Comparison of ENCODE assay signal across 1 cellular context in the genomic region with DNA sequence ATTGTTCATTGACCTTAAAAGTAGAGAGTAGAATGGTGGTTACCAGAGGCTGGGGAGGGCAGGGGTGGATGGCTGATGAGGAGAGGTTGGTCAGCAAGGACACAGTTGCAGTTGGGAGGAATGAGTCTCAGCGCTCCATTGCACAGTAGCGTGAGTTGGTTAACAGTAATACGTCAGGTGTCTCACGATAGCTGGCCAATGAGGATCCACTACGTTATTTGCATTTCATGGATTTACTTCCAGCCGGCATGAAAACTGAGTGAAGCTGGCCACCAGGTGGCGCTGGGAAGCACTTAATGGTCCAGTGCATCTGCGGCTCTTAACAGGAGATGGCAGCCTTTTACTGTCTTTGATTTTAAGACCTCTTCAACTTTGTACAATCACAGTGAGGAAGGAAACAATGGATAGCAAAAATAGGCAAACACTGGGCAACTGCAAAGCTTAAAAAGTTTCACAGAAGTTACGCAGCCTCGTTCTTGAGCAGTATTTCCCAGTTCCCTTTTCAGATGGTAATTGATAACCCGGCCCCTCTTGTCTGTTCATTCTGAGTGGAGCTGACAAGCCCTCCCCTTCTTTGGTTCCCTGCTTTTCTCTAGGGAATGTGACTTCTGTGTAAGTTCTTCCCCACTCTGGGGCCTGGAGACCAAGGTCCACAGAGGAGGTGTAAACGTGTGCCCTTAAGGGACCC.
TF ChIP-seq lines count a peak whose summit lies in the region.

No MANE protein-coding gene starts in this region.

TF ChIP-seq in HepG2, 621 proteins besides CTCF, POLR2A, EP300 and RAD21 (continued from another document and continues in another):
- TF ChIP-seq, protein P1, sequence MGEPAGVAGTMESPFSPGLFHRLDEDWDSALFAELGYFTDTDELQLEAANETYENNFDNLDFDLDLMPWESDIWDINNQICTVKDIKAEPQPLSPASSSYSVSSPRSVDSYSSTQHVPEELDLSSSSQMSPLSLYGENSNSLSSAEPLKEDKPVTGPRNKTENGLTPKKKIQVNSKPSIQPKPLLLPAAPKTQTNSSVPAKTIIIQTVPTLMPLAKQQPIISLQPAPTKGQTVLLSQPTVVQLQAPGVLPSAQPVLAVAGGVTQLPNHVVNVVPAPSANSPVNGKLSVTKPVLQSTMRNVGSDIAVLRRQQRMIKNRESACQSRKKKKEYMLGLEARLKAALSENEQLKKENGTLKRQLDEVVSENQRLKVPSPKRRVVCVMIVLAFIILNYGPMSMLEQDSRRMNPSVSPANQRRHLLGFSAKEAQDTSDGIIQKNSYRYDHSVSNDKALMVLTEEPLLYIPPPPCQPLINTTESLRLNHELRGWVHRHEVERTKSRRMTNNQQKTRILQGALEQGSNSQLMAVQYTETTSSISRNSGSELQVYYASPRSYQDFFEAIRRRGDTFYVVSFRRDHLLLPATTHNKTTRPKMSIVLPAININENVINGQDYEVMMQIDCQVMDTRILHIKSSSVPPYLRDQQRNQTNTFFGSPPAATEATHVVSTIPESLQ (CRISPR knock-in tag; conservative IDR thresholded peaks at IDR 0.05): 0 out of 2 replicates have a peak, but pooled peaks have one; percentile 32
- TF ChIP-seq, protein P2, sequence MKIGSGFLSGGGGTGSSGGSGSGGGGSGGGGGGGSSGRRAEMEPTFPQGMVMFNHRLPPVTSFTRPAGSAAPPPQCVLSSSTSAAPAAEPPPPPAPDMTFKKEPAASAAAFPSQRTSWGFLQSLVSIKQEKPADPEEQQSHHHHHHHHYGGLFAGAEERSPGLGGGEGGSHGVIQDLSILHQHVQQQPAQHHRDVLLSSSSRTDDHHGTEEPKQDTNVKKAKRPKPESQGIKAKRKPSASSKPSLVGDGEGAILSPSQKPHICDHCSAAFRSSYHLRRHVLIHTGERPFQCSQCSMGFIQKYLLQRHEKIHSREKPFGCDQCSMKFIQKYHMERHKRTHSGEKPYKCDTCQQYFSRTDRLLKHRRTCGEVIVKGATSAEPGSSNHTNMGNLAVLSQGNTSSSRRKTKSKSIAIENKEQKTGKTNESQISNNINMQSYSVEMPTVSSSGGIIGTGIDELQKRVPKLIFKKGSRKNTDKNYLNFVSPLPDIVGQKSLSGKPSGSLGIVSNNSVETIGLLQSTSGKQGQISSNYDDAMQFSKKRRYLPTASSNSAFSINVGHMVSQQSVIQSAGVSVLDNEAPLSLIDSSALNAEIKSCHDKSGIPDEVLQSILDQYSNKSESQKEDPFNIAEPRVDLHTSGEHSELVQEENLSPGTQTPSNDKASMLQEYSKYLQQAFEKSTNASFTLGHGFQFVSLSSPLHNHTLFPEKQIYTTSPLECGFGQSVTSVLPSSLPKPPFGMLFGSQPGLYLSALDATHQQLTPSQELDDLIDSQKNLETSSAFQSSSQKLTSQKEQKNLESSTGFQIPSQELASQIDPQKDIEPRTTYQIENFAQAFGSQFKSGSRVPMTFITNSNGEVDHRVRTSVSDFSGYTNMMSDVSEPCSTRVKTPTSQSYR (CRISPR knock-in tag; IDR thresholded peaks at IDR 0.05; ENCODE audit: borderline replicate concordance): no peak; the same call in 1 of the 2 replicates
- TF ChIP-seq ZNF850 (CRISPR knock-in tag; conservative IDR thresholded peaks at IDR 0.05) (0 out of 2 replicates have a peak, but pooled peaks have one; percentile 52), ZNF234 (CRISPR knock-in tag; conservative IDR thresholded peaks at IDR 0.05) (0 out of 2 replicates have a peak, but pooled peaks have one; percentile 15), PHF5A (CRISPR knock-in tag; IDR thresholded peaks at IDR 0.05; ENCODE audit: low read depth, unreplicated experiment) (peak; percentile 63), GATAD1 (CRISPR knock-in tag; IDR thresholded peaks at IDR 0.05) (0 out of 2 replicates have a peak, but pooled peaks have one; percentile 36), GATAD2A (CRISPR knock-in tag; IDR thresholded peaks at IDR 0.05) (peak; percentile 81), ZMAT3 (CRISPR knock-in tag; conservative IDR thresholded peaks at IDR 0.05) (no peak), SRSF1 (optimal IDR thresholded peaks at IDR 0.05; ENCODE audit: low read depth, low read length) (no peak), NR2F6 (IDR thresholded peaks at IDR 0.05) (no peak), NR2F6 (CRISPR knock-in tag; IDR thresholded peaks at IDR 0.05) (peak; percentile 58; the same call in 1 of the 2 replicates), SMC3 (IDR thresholded peaks at IDR 0.05; ENCODE audit: low read length) (peak; percentile 100), FOXA3 (CRISPR knock-in tag; IDR thresholded peaks at IDR 0.05) (peak; percentile 53), YY1 (IDR thresholded peaks at IDR 0.05; ENCODE audit: insufficient read depth, insufficient replicate concordance, low read depth, low read length) (peak; percentile 69), ZNF510 (CRISPR knock-in tag; IDR thresholded peaks at IDR 0.05; ENCODE audit: low read depth) (0 out of 2 replicates have a peak, but pooled peaks have one; percentile 38), MTA3 (CRISPR knock-in tag; IDR thresholded peaks at IDR 0.05) (no peak), MIXL1 (CRISPR knock-in tag; IDR thresholded peaks at IDR 0.05) (peak; percentile 96), ZNF572 (CRISPR knock-in tag; IDR thresholded peaks at IDR 0.05) (0 out of 2 replicates have a peak, but pooled peaks have one; percentile 50), ZFYVE20 (CRISPR knock-in tag; IDR thresholded peaks at IDR 0.05; ENCODE audit: borderline replicate concordance, low read depth) (no peak), SRSF4 (IDR thresholded peaks at IDR 0.05; ENCODE audit: low read depth, low read length, poor library complexity, severe bottlenecking) (no peak), ZNF256 (CRISPR knock-in tag; conservative IDR thresholded peaks at IDR 0.05) (no peak), ELF3 (CRISPR knock-in tag; IDR thresholded peaks at IDR 0.05) (0 out of 2 replicates have a peak, but pooled peaks have one; percentile 28), RXRB (CRISPR knock-in tag; IDR thresholded peaks at IDR 0.05; ENCODE audit: borderline replicate concordance) (peak; percentile 62; the same call in 1 of the 2 replicates), MIER2 (CRISPR knock-in tag; IDR thresholded peaks at IDR 0.05) (peak; percentile 80), ZNF556 (CRISPR knock-in tag; IDR thresholded peaks at IDR 0.05; ENCODE audit: borderline replicate concordance) (peak; percentile 82; the same call in 1 of the 2 replicates), GLI4 (CRISPR knock-in tag; IDR thresholded peaks at IDR 0.05; ENCODE audit: borderline replicate concordance) (no peak), ARNTL (CRISPR knock-in tag; IDR thresholded peaks at IDR 0.05) (0 out of 2 replicates have a peak, but pooled peaks have one; percentile 21)
- TF ChIP-seq, protein P3, sequence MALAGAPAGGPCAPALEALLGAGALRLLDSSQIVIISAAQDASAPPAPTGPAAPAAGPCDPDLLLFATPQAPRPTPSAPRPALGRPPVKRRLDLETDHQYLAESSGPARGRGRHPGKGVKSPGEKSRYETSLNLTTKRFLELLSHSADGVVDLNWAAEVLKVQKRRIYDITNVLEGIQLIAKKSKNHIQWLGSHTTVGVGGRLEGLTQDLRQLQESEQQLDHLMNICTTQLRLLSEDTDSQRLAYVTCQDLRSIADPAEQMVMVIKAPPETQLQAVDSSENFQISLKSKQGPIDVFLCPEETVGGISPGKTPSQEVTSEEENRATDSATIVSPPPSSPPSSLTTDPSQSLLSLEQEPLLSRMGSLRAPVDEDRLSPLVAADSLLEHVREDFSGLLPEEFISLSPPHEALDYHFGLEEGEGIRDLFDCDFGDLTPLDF (CRISPR knock-in tag; IDR thresholded peaks at IDR 0.05): no peak
- TF ChIP-seq, protein P4, sequence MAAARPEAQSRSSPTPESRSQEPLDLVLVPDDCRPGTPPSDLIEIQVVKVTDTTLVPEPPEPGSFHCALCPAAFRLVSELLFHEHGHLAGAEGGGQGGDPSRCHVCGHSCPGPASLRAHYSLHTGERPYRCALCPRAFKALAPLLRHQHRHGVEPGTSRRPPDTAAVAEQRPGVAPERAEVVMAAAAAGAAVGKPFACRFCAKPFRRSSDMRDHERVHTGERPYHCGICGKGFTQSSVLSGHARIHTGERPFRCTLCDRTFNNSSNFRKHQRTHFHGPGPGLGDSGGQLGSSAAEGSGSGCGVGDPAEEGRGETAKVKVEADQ (CRISPR knock-in tag; IDR thresholded peaks at IDR 0.05; ENCODE audit: borderline replicate concordance): peak; percentile 64; the same call in 1 of the 2 replicates
- TF ChIP-seq, protein P5, sequence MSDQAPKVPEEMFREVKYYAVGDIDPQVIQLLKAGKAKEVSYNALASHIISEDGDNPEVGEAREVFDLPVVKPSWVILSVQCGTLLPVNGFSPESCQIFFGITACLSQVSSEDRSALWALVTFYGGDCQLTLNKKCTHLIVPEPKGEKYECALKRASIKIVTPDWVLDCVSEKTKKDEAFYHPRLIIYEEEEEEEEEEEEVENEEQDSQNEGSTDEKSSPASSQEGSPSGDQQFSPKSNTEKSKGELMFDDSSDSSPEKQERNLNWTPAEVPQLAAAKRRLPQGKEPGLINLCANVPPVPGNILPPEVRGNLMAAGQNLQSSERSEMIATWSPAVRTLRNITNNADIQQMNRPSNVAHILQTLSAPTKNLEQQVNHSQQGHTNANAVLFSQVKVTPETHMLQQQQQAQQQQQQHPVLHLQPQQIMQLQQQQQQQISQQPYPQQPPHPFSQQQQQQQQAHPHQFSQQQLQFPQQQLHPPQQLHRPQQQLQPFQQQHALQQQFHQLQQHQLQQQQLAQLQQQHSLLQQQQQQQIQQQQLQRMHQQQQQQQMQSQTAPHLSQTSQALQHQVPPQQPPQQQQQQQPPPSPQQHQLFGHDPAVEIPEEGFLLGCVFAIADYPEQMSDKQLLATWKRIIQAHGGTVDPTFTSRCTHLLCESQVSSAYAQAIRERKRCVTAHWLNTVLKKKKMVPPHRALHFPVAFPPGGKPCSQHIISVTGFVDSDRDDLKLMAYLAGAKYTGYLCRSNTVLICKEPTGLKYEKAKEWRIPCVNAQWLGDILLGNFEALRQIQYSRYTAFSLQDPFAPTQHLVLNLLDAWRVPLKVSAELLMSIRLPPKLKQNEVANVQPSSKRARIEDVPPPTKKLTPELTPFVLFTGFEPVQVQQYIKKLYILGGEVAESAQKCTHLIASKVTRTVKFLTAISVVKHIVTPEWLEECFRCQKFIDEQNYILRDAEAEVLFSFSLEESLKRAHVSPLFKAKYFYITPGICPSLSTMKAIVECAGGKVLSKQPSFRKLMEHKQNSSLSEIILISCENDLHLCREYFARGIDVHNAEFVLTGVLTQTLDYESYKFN (CRISPR knock-in tag; conservative IDR thresholded peaks at IDR 0.05): peak; percentile 54
- TF ChIP-seq, protein P6, sequence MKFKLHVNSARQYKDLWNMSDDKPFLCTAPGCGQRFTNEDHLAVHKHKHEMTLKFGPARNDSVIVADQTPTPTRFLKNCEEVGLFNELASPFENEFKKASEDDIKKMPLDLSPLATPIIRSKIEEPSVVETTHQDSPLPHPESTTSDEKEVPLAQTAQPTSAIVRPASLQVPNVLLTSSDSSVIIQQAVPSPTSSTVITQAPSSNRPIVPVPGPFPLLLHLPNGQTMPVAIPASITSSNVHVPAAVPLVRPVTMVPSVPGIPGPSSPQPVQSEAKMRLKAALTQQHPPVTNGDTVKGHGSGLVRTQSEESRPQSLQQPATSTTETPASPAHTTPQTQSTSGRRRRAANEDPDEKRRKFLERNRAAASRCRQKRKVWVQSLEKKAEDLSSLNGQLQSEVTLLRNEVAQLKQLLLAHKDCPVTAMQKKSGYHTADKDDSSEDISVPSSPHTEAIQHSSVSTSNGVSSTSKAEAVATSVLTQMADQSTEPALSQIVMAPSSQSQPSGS (CRISPR knock-in tag; IDR thresholded peaks at IDR 0.05): peak; percentile 56; the same call in 1 of the 2 replicates
- TF ChIP-seq, protein P7, sequence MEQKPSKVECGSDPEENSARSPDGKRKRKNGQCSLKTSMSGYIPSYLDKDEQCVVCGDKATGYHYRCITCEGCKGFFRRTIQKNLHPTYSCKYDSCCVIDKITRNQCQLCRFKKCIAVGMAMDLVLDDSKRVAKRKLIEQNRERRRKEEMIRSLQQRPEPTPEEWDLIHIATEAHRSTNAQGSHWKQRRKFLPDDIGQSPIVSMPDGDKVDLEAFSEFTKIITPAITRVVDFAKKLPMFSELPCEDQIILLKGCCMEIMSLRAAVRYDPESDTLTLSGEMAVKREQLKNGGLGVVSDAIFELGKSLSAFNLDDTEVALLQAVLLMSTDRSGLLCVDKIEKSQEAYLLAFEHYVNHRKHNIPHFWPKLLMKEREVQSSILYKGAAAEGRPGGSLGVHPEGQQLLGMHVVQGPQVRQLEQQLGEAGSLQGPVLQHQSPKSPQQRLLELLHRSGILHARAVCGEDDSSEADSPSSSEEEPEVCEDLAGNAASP (CRISPR knock-in tag; IDR thresholded peaks at IDR 0.05; ENCODE audit: borderline replicate concordance): peak; percentile 72; the same call in 1 of the 2 replicates
- TF ChIP-seq, protein P8, sequence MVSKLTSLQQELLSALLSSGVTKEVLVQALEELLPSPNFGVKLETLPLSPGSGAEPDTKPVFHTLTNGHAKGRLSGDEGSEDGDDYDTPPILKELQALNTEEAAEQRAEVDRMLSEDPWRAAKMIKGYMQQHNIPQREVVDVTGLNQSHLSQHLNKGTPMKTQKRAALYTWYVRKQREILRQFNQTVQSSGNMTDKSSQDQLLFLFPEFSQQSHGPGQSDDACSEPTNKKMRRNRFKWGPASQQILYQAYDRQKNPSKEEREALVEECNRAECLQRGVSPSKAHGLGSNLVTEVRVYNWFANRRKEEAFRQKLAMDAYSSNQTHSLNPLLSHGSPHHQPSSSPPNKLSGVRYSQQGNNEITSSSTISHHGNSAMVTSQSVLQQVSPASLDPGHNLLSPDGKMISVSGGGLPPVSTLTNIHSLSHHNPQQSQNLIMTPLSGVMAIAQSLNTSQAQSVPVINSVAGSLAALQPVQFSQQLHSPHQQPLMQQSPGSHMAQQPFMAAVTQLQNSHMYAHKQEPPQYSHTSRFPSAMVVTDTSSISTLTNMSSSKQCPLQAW (CRISPR knock-in tag; IDR thresholded peaks at IDR 0.05): peak; percentile 82
- TF ChIP-seq, protein P9, sequence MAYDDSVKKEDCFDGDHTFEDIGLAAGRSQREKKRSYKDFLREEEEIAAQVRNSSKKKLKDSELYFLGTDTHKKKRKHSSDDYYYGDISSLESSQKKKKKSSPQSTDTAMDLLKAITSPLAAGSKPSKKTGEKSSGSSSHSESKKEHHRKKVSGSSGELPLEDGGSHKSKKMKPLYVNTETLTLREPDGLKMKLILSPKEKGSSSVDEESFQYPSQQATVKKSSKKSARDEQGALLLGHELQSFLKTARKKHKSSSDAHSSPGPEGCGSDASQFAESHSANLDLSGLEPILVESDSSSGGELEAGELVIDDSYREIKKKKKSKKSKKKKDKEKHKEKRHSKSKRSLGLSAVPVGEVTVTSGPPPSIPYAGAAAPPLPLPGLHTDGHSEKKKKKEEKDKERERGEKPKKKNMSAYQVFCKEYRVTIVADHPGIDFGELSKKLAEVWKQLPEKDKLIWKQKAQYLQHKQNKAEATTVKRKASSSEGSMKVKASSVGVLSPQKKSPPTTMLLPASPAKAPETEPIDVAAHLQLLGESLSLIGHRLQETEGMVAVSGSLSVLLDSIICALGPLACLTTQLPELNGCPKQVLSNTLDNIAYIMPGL (CRISPR knock-in tag; IDR thresholded peaks at IDR 0.05; ENCODE audit: borderline replicate concordance in 1 of 2, low read depth in 1 of 2): peak; percentile 74 to 97
- TF ChIP-seq, protein P10, sequence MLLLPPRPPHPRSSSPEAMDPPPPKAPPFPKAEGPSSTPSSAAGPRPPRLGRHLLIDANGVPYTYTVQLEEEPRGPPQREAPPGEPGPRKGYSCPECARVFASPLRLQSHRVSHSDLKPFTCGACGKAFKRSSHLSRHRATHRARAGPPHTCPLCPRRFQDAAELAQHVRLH (CRISPR knock-in tag; IDR thresholded peaks at IDR 0.05; ENCODE audit: borderline replicate concordance, low read depth): peak; percentile 88; the same call in 1 of the 2 replicates
